10 cellular contexts compared by ENCODE assay signal in genomic region chr13:110396913-110397379, GRCh38.
DNase-seq lines count a peak whose midpoint lies in the region; TF ChIP-seq lines count a peak whose summit lies in the region.
"Had no signal": no experiment of that assay in that cellular context is flagged by ENCODE, and none has a peak within 500 bp of the region (broad histone marks: within the 10 kb centered on the region; RNA-seq: fewer than 3 reads in every experiment).

No MANE protein-coding gene starts in this region.

- no peak overlapping the region for H3K27ac Mint-ChIP-seq in activated CD4-positive, alpha-beta memory T cell treated with anti-CD3 and anti-CD28 coated beads, Interleukin-2, amount 10 ng/mL, durations not matched to agents 7 days and 5 days
- H3K27ac Mint-ChIP-seq: CD4-positive, alpha-beta memory T cell had no signal

- CTCF ChIA-PET in activated CD4-positive, alpha-beta memory T cell treated with anti-CD3 and anti-CD28 coated beads, Interleukin-2, amount 10 ng/mL, durations not matched to agents 7 days and 5 days (lab: Charles Lee) = no interaction called here

- DNase-seq in AG09319 (ENCODE audit: extremely low read depth, low read depth) (peak; percentile 99), glomerular visceral epithelial cell (ENCODE audit: extremely low spot score) (peak; percentile 94), posterior vena cava (ENCODE audit: low spot score) (peak; percentile 97), NCI-H2081 treated with DMSO at 0.1 percent for 48 hours (lab: John Stamatoyannopoulos, UW) (no peak), NCI-H774 (lab: John Stamatoyannopoulos, UW) (no peak), NCI-H1417 treated with DMSO at 0.1 percent for 48 hours (lab: John Stamatoyannopoulos, UW) (no peak)
- no peak for DNase-seq in activated CD4-positive, alpha-beta memory T cell treated with anti-CD3 and anti-CD28 coated beads, Interleukin-2, amount 10 ng/mL, durations not matched to agents 7 days and 5 days
- DNase-seq: CD4-positive, alpha-beta memory T cell; stimulated activated CD4-positive, alpha-beta T cell treated with anti-CD3 and anti-CD28 coated beads, Interleukin-15, amount 100 ng/mL, for 24 hours had no signal

- intact Hi-C loops in posterior vena cava (cut with DNase I) = no loop called here

- no peaks in the 10 kb centered on the region for H3K4me1 Mint-ChIP-seq in activated CD4-positive, alpha-beta memory T cell treated with anti-CD3 and anti-CD28 coated beads, Interleukin-2, amount 10 ng/mL, durations not matched to agents 7 days and 5 days

- H3K36me3 Mint-ChIP-seq in activated CD4-positive, alpha-beta memory T cell treated with anti-CD3 and anti-CD28 coated beads, Interleukin-2, amount 10 ng/mL, durations not matched to agents 7 days and 5 days (ENCODE audit: low read depth) = no peaks in the 10 kb centered on the region
- H3K36me3 Mint-ChIP-seq: CD4-positive, alpha-beta memory T cell had no signal

- peak overlapping the region; percentile 53 for H3K4me3 ChIP-seq in WI38 (ENCODE audit: low read depth, low read length)

- H3K27me3 Mint-ChIP-seq in activated CD4-positive, alpha-beta memory T cell treated with anti-CD3 and anti-CD28 coated beads, Interleukin-2, amount 10 ng/mL, durations not matched to agents 7 days and 5 days = peaks cover 47% of the 10 kb centered on the region

- no peak for TF ChIP-seq CTCF in AG09319 (IDR thresholded peaks at IDR 0.05; ENCODE audit: low read depth, low read length)
- TF ChIP-seq CTCF in WI38 (IDR thresholded peaks at IDR 0.05; ENCODE audit: low read depth, low read length) = no peak

- no peak overlapping the region for H3K4me3 Mint-ChIP-seq in activated CD4-positive, alpha-beta memory T cell treated with anti-CD3 and anti-CD28 coated beads, Interleukin-2, amount 10 ng/mL, durations not matched to agents 7 days and 5 days
- H3K4me3 Mint-ChIP-seq: CD4-positive, alpha-beta memory T cell had no signal

- POLR2A ChIA-PET in activated CD4-positive, alpha-beta memory T cell treated with anti-CD3 and anti-CD28 coated beads, Interleukin-2, amount 10 ng/mL, durations not matched to agents 7 days and 5 days (lab: Charles Lee) = no interaction called here

- H3K9me3 Mint-ChIP-seq in activated CD4-positive, alpha-beta memory T cell treated with anti-CD3 and anti-CD28 coated beads, Interleukin-2, amount 10 ng/mL, durations not matched to agents 7 days and 5 days = no peaks in the 10 kb centered on the region

Comparison
In these comparisons a context has a peak if more than half of its experiments do, and no peak if none do; other contexts are left out.
1. DNase-seq: peak in AG09319 (single experiment), glomerular visceral epithelial cell (single experiment) and posterior vena cava (single experiment); none in activated CD4-positive, alpha-beta memory T cell treated with anti-CD3 and anti-CD28 coated beads, Interleukin-2, amount 10 ng/mL, durations not matched to agents 7 days and 5 days (single experiment), NCI-H2081 treated with DMSO at 0.1 percent for 48 hours (single experiment), NCI-H774 (single experiment) and NCI-H1417 treated with DMSO at 0.1 percent for 48 hours (single experiment).